In genomic region chr10:133418289-133418993, GRCh38 we compare ENCODE assay signal across 18 cellular contexts. TPM values are rescaled to one million over a fixed set of nuclear protein-coding genes. Genes with fewer than 3 reads are reported as not detected.
DNase-seq lines count a peak whose midpoint lies in the region; ATAC-seq and TF ChIP-seq lines count a peak whose summit lies in the region.
"Had no signal": no experiment of that assay in that cellular context is flagged by ENCODE, and none has a peak within 500 bp of the region (broad histone marks: within the 10 kb centered on the region; RNA-seq: fewer than 3 reads in every experiment).

No MANE protein-coding gene starts in this region.

- H2AFZ ChIP-seq in PC-3 (ENCODE audit: low read length) = no peak overlapping the region

- no peak overlapping the region for H2BK15ac ChIP-seq in mesendoderm (replicated peaks; ENCODE audit: low read depth)

- H3K9me3 ChIP-seq in heart right ventricle = peaks cover 0 to 2% (median 0%) of the 10 kb centered on the region in 11 donors
- no peaks in the 10 kb centered on the region for H3K9me3 ChIP-seq in RWPE2 (ENCODE audit: severe bottlenecking)
- no peaks in the 10 kb centered on the region for H3K9me3 ChIP-seq in prostate gland
- H3K9me3 ChIP-seq in PC-3 (ENCODE audit: low read length) = no peaks in the 10 kb centered on the region
- H3K9me3 ChIP-seq: Caco-2, HAP-1 had no signal

- peaks cover 0 to 18% (median 0%) of the 10 kb centered on the region in 7 donors for H3K27me3 ChIP-seq in heart right ventricle
- H3K27me3 ChIP-seq in RWPE2 (ENCODE audit: insufficient read depth, poor library complexity, severe bottlenecking) = peaks cover 10% of the 10 kb centered on the region
- no peaks in the 10 kb centered on the region for H3K27me3 ChIP-seq in prostate gland (replicated peaks; ENCODE audit: insufficient read depth)
- H3K27me3 ChIP-seq in PC-3 (ENCODE audit: low read length) = no peaks in the 10 kb centered on the region
- no peaks in the 10 kb centered on the region for H3K27me3 ChIP-seq in mesendoderm (ENCODE audit: insufficient read depth, low read length, poor library complexity)

- peaks cover 2% of the 10 kb centered on the region for H3K79me1 ChIP-seq in mesendoderm (ENCODE audit: low read length)

- CTCF ChIA-PET in PC-3 (lab: Charles Lee) = no interaction called here

- H3K36me3 ChIP-seq in heart right ventricle (peaks cover 0 to 60% (median 10%) of the 10 kb centered on the region in 9 donors), RWPE2 (ENCODE audit: low read depth) (peaks cover 16% of the 10 kb centered on the region), prostate gland (no peaks in the 10 kb centered on the region), PC-3 (ENCODE audit: low read depth, low read length) (peaks cover 3% of the 10 kb centered on the region; the same call in 1 of the 2 replicates), mesendoderm (ENCODE audit: control insufficient read depth, insufficient read depth, low read length) (no peaks in the 10 kb centered on the region)

- H3K4me2 ChIP-seq in PC-3 (ENCODE audit: low read length) (no peak overlapping the region), mesendoderm (ENCODE audit: low read length) (no peak overlapping the region)
- H3K4me2 ChIP-seq: BLaER1 had no signal

- peak; percentile 32 for DNase-seq in Right ventricle myocardium inferior (ENCODE audit: missing footprints)
- DNase-seq in heart right ventricle = no peak
- DNase-seq in RWPE2 (ENCODE audit: low spot score) = peak; percentile 27
- DNase-seq in nephron progenitor cell = no peak
- DNase-seq in prostate gland (ENCODE audit: low spot score) = peak; percentile 3
- no peak for DNase-seq in NCI-H226
- no peak for DNase-seq in PC-3
- DNase-seq in mesendoderm = no peak
- DNase-seq: 8988T, AML-193, Caco-2, DND-41, GDM1, GOT3 had no signal

- POLR2A ChIA-PET in PC-3 (lab: Charles Lee; ENCODE audit: unreplicated experiment) = no interaction called here

- no peak overlapping the region for H3K56ac ChIP-seq in mesendoderm (ENCODE audit: low read length)

- H3K79me2 ChIP-seq in PC-3 (ENCODE audit: low read length) = no peaks in the 10 kb centered on the region
- H3K79me2 ChIP-seq in mesendoderm (ENCODE audit: control insufficient read depth, insufficient read depth, low read length) = no peaks in the 10 kb centered on the region

- H3K4me1 Mint-ChIP-seq in nephron progenitor cell = no peaks in the 10 kb centered on the region

- H3K9me3 Mint-ChIP-seq in nephron progenitor cell = peaks cover 24% of the 10 kb centered on the region

- H3K18ac ChIP-seq in mesendoderm (ENCODE audit: low read length) = no peak overlapping the region

- H3K4me3 Mint-ChIP-seq in nephron progenitor cell = no peak overlapping the region
- H3K4me3 Mint-ChIP-seq: CD8-positive, alpha-beta memory T cell had no signal

- peaks cover 47% of the 10 kb centered on the region for H3K36me3 Mint-ChIP-seq in nephron progenitor cell (ENCODE audit: low read depth)

- H3F3A ChIP-seq in PC-3 (ENCODE audit: low read length, unreplicated experiment) = no peaks in the 10 kb centered on the region

- ATAC-seq in Right ventricle myocardium inferior (no peak), heart right ventricle (no peak), RWPE2 (ENCODE audit: low read depth) (no peak), PC-3 (no peak)

- intact Hi-C loops in Right ventricle myocardium inferior (cut with DNase I) = no loop called here
- intact Hi-C loops in heart right ventricle (cut with DNase I) = no loop called here
- intact Hi-C loops in prostate gland (cut with DNase I) = no loop called here
- intact Hi-C loops in PC-3 (cut with micrococcal nuclease) = no loop called here

- H3K4me1 ChIP-seq in heart right ventricle (peaks cover 0 to 5% (median 0%) of the 10 kb centered on the region in 9 donors), RWPE2 (ENCODE audit: insufficient read depth, poor library complexity, severe bottlenecking) (no peaks in the 10 kb centered on the region), prostate gland (replicated peaks) (no peaks in the 10 kb centered on the region), PC-3 (ENCODE audit: insufficient read depth, low read length) (no peaks in the 10 kb centered on the region), mesendoderm (ENCODE audit: control insufficient read depth, low read depth, low read length) (no peaks in the 10 kb centered on the region)
- H3K4me1 ChIP-seq: HAP-1 had no signal

- no peaks in the 10 kb centered on the region for H4K20me1 ChIP-seq in PC-3 (ENCODE audit: low read length)

- TF ChIP-seq CTCF in heart right ventricle (IDR thresholded peaks at IDR 0.05) (no peak), RWPE2 (IDR thresholded peaks at IDR 0.05; ENCODE audit: poor library complexity, severe bottlenecking) (no peak), nephron progenitor cell (IDR thresholded peaks at IDR 0.05) (no peak), prostate gland (IDR thresholded peaks at IDR 0.05) (no peak), PC-3 (conservative IDR thresholded peaks at IDR 0.05; ENCODE audit: low read depth, low read length) (no peak)

- no peak overlapping the region for H2AK5ac ChIP-seq in mesendoderm (ENCODE audit: low read length)

- H3K27me3 Mint-ChIP-seq in nephron progenitor cell (ENCODE audit: low read depth, poor library complexity) = peaks cover 35% of the 10 kb centered on the region
- H3K27me3 Mint-ChIP-seq: CD8-positive, alpha-beta memory T cell had no signal

- no peak overlapping the region for H3K23ac ChIP-seq in mesendoderm (ENCODE audit: low read length)

- no peak overlapping the region for H3K4ac ChIP-seq in mesendoderm (ENCODE audit: low read depth, low read length)

- BruUV-seq in PC-3 (replicated peaks; lab: Mats Ljungman, UMichigan) = no TSS peak

- no peak overlapping the region for H3K9ac ChIP-seq in PC-3 (ENCODE audit: low read length)
- H3K9ac ChIP-seq in mesendoderm (ENCODE audit: low read length) = no peak overlapping the region
- H3K9ac ChIP-seq: BLaER1 had no signal

- 96 to 98% methylated on average over 14 of the region's 14 CpGs for WGBS in heart right ventricle, 2 donors
- 90% methylated on average over 14 of the region's 14 CpGs for WGBS in prostate gland
- WGBS in mesendoderm (ENCODE audit: extremely low coverage, insufficient coverage, low lambda C conversion rate) = no CpG with 5 or more reads among the region's 14 CpGs

- H3K4me3 ChIP-seq in heart right ventricle (no peak overlapping the region), RWPE2 (ENCODE audit: severe bottlenecking) (no peak overlapping the region), prostate gland (no peak overlapping the region), PC-3 (ENCODE audit: low read length) (no peak overlapping the region), mesendoderm (ENCODE audit: low read length) (no peak overlapping the region)
- H3K4me3 ChIP-seq: BLaER1, HAP-1 had no signal

- H4K8ac ChIP-seq in mesendoderm (ENCODE audit: low read depth, low read length) = no peak overlapping the region

- H3K27ac Mint-ChIP-seq in nephron progenitor cell = peak overlapping the region; percentile 25

- TF ChIP-seq POLR2A in prostate gland (IDR thresholded peaks at IDR 0.05) = no peak

- no peaks in the 10 kb centered on the region for H3K9me2 ChIP-seq in PC-3 (replicated peaks; ENCODE audit: low read length)

- H3K27ac ChIP-seq in heart right ventricle (no peak overlapping the region), RWPE2 (ENCODE audit: poor library complexity, severe bottlenecking) (no peak overlapping the region), prostate gland (no peak overlapping the region), PC-3 (ENCODE audit: low read length) (no peak overlapping the region), mesendoderm (ENCODE audit: low read depth, low read length) (no peak overlapping the region)
- H3K27ac ChIP-seq: BLaER1 had no signal

- H2BK120ac ChIP-seq in mesendoderm (ENCODE audit: low read depth, low read length) = no peak overlapping the region

- H4K5ac ChIP-seq in mesendoderm (ENCODE audit: low read length) = no peak overlapping the region

- H2BK5ac ChIP-seq in mesendoderm (ENCODE audit: low read length) = no peak overlapping the region

RNA-seq across cellular contexts. Expression of gene SPRN, which starts 6.0 kb away (rescaled TPM):
- total RNA-seq in Right ventricle myocardium inferior (not detected), heart right ventricle (under 1 TPM in 1 of 10 donors, not detected in 9; 0.09 TPM), prostate gland (1 to 10 TPM in 1 of 2 donors, under 1 TPM in 1; 0.09 to 1.2 TPM), PC-3 (2014; rRNA removed) (not detected in 2 replicates)
- under 1 TPM; 0.07 to 0.22 TPM for polyA plus RNA-seq in heart right ventricle
- polyA plus RNA-seq in mesendoderm (2013, experiment 1 of 2) = 0.04 TPM
- polyA plus RNA-seq in mesendoderm (2013, experiment 2 of 2) = 0.04 TPM
- total RNA-seq: Caco-2; CD8-positive, alpha-beta memory T cell; HT-29 had no signal

RNA-seq across cellular contexts. Expression of gene MTG1, which starts 24.5 kb away (rescaled TPM):
- total RNA-seq in Right ventricle myocardium inferior (17.8 TPM), heart right ventricle (10 to 100 TPM; 17.4 to 28.0 (median 22.1) TPM), prostate gland (10 to 100 TPM; 26.8 to 67.4 TPM), PC-3 (2014; rRNA removed) (38.8 and 39.4 TPM in 2 replicates)
- polyA plus RNA-seq in heart right ventricle = 10 to 100 TPM; 34.2 to 36.2 TPM
- 53.2 TPM for polyA plus RNA-seq in mesendoderm (2013, experiment 1 of 2)
- polyA plus RNA-seq in mesendoderm (2013, experiment 2 of 2) = 52.0 TPM

RNA-seq across cellular contexts. Expression of gene SCART1, which starts 35.3 kb away (rescaled TPM):
- total RNA-seq in Right ventricle myocardium inferior (0.30 TPM), heart right ventricle (1 to 10 TPM in 1 of 10 donors, under 1 TPM in 9; 0.15 to 1.5 (median 0.58) TPM), prostate gland (10 to 100 TPM in 1 of 2 donors, 1 to 10 TPM in 1; 2.2 to 10.1 TPM), PC-3 (2014; rRNA removed) (2.4 and 5.1 TPM in 2 replicates)
- polyA plus RNA-seq in heart right ventricle = under 1 TPM; 0.17 to 0.66 TPM
- 0.01 TPM for polyA plus RNA-seq in mesendoderm (2013, experiment 1 of 2)
- 0.01 TPM for polyA plus RNA-seq in mesendoderm (2013, experiment 2 of 2)

RNA-seq across cellular contexts. Expression of gene PAOX, which starts 39.4 kb away (rescaled TPM):
- total RNA-seq in Right ventricle myocardium inferior (3.5 TPM), heart right ventricle (1 to 10 TPM; 1.5 to 4.4 (median 2.5) TPM), prostate gland (10 to 100 TPM; 17.5 to 20.2 TPM), PC-3 (2014; rRNA removed) (3.7 and 4.1 TPM in 2 replicates)
- polyA plus RNA-seq in heart right ventricle = 1 to 10 TPM; 3.8 to 4.1 TPM
- polyA plus RNA-seq in mesendoderm (2013, experiment 1 of 2) = 1.4 TPM
- polyA plus RNA-seq in mesendoderm (2013, experiment 2 of 2) = 1.5 TPM

RNA-seq across cellular contexts. Expression of gene ECHS1, which starts 45.3 kb away (rescaled TPM):
- total RNA-seq in Right ventricle myocardium inferior (224 TPM), heart right ventricle (100 to 1,000 TPM; 180 to 275 (median 225) TPM), prostate gland (100 to 1,000 TPM; 112 to 126 TPM), PC-3 (2014; rRNA removed) (114 and 120 TPM in 2 replicates)
- 100 to 1,000 TPM; 117 to 124 TPM for polyA plus RNA-seq in heart right ventricle
- 77.7 TPM for polyA plus RNA-seq in mesendoderm (2013, experiment 1 of 2)
- polyA plus RNA-seq in mesendoderm (2013, experiment 2 of 2) = 78.6 TPM

Comparison
In these comparisons a context has a peak if more than half of its experiments do, and no peak if none do; other contexts are left out.
1. DNase-seq: peak in Right ventricle myocardium inferior (single experiment), RWPE2 (single experiment) and prostate gland (single experiment); none in heart right ventricle (0 of 2), nephron progenitor cell (single experiment), NCI-H226 (single experiment), PC-3 (single experiment) and mesendoderm (single experiment).